ENCODE assay signal across 28 cellular contexts in genomic region chr3:123637841-123638240, GRCh38.
"Had no signal": no experiment of that assay in that cellular context is flagged by ENCODE, and none has a peak within 500 bp of the region (broad histone marks: within the 10 kb centered on the region; RNA-seq: fewer than 3 reads in every experiment).

No MANE protein-coding gene starts in this region.

- H3K4me3 Mint-ChIP-seq: activated naive CD8-positive, alpha-beta T cell; naive thymus-derived CD8-positive, alpha-beta T cell; neural crest cell had no signal

- H3K27ac Mint-ChIP-seq: activated naive CD8-positive, alpha-beta T cell; naive thymus-derived CD8-positive, alpha-beta T cell had no signal

- H3K27me3 ChIP-seq: body of pancreas, cardiac muscle cell, colonic mucosa, gastrocnemius medialis, spleen, thyroid gland had no signal

- H3K27me3 Mint-ChIP-seq: activated naive CD8-positive, alpha-beta T cell had no signal

- DNase-seq: activated CD4-positive, alpha-beta T cell treated with anti-CD3 and anti-CD28 coated beads for 48 hours; activated CD4-positive, alpha-beta T cell treated with anti-CD3 and anti-CD28 coated beads, Interleukin-2, amount 50 U/mL, for 48 hours; activated CD8-positive, alpha-beta memory T cell treated with anti-CD3 and anti-CD28 coated beads for 24 hours; activated effector memory CD4-positive, alpha-beta T cell treated with Interleukin-2 at 50 U/mL for 16 hours; activated naive CD4-positive, alpha-beta T cell treated with Interleukin-2 at 50 U/mL for 16 hours; anterior cingulate cortex; body of pancreas; cerebellar nuclear complex; colonic mucosa; effector CD8-positive, alpha-beta T cell; gastrocnemius medialis; hippocampal formation; kidney; left colon; midbrain; naive thymus-derived CD8-positive, alpha-beta T cell; nucleus accumbens; right cardiac atrium; stimulated activated naive CD4-positive, alpha-beta T cell treated with Interleukin-2 at 50 U/mL for 16 hours; thyroid gland had no signal

- H3K9me3 Mint-ChIP-seq: naive thymus-derived CD8-positive, alpha-beta T cell; neural crest cell had no signal

- H3K4me3 ChIP-seq: body of pancreas, cardiac muscle cell, colonic mucosa, gastrocnemius medialis, spleen, thyroid gland had no signal

- H3K36me3 ChIP-seq: cardiac muscle cell, colonic mucosa, gastrocnemius medialis, thyroid gland had no signal

- ATAC-seq: activated CD4-positive, CD25-positive, alpha-beta regulatory T cell treated with anti-CD3 and anti-CD28 coated beads, Interleukin-2, amount 50 U/mL, for 24 hours; body of pancreas; gastrocnemius medialis; left colon; naive thymus-derived CD8-positive, alpha-beta T cell; right cardiac atrium had no signal

- H3K4me1 ChIP-seq: colonic mucosa, gastrocnemius medialis, parathyroid adenoma had no signal

- H3K9ac ChIP-seq: parathyroid adenoma had no signal

- H3K9me3 ChIP-seq: body of pancreas, colonic mucosa, gastrocnemius medialis, spleen, thyroid gland had no signal

- H3K27ac ChIP-seq: cardiac muscle cell, colonic mucosa, epithelial cell of prostate, gastrocnemius medialis, parathyroid adenoma, thyroid gland, VCaP had no signal
